ENCODE assay signal across 9 cellular contexts in genomic region chr17:73770115-73770848, GRCh38.
DNase-seq lines count a peak whose midpoint lies in the region; ATAC-seq and TF ChIP-seq lines count a peak whose summit lies in the region.
"Had no signal": no experiment of that assay in that cellular context is flagged by ENCODE, and none has a peak within 500 bp of the region (broad histone marks: within the 10 kb centered on the region; RNA-seq: fewer than 3 reads in every experiment).

No MANE protein-coding gene starts in this region.

- ATAC-seq in body of pancreas (peak; percentile 96), upper lobe of left lung (ENCODE audit: low FRiP score in 2 of 2) (peak; percentile 73 to 84), HG02970 (IDR thresholded peaks at IDR 0.05; ENCODE audit: low FRiP score, unreplicated experiment) (no peak)

- no peaks in the 10 kb centered on the region for H3K27me3 ChIP-seq in body of pancreas
- H3K27me3 ChIP-seq in kidney epithelial cell (ENCODE audit: control insufficient read depth, insufficient read depth, low read length), result peaks cover under 1% of the 10 kb centered on the region
- no peaks in the 10 kb centered on the region for H3K27me3 ChIP-seq in upper lobe of left lung

- H3K9me3 ChIP-seq in body of pancreas (no peaks in the 10 kb centered on the region), upper lobe of left lung (no peaks in the 10 kb centered on the region)
- H3K9me3 ChIP-seq: SJSA1 had no signal

- no peaks in the 10 kb centered on the region for H3K36me3 ChIP-seq in body of pancreas (replicated peaks in 1 of 2; ENCODE audit: insufficient read depth in 1 of 2, low read depth in 2 of 2)
- no peaks in the 10 kb centered on the region for H3K36me3 ChIP-seq in kidney epithelial cell (ENCODE audit: control insufficient read depth, insufficient read depth, low read length)
- no peaks in the 10 kb centered on the region for H3K36me3 ChIP-seq in upper lobe of left lung
- H3K36me3 ChIP-seq: SJSA1 had no signal

- intact Hi-C loops in body of pancreas (cut with DNase I), result no loop called here

- peak in 1 of 4 donors; percentile 63 for TF ChIP-seq EP300 in upper lobe of left lung (IDR thresholded peaks at IDR 0.05)

- H3K27ac ChIP-seq in body of pancreas, result peak overlapping the region in 1 of 4 donors; percentile 22
- H3K27ac ChIP-seq in upper lobe of left lung, result peak overlapping the region in 3 of 4 donors; percentile 8 to 39 (median 34)
- H3K27ac ChIP-seq: SJSA1 had no signal

- peak; percentile 43 for DNase-seq in NCI-H2227 (lab: John Stamatoyannopoulos, UW; ENCODE audit: unreplicated experiment)
- no peak for DNase-seq in NCI-H2227 treated with DMSO at 0.1 percent for 48 hours (lab: John Stamatoyannopoulos, UW)
- DNase-seq in body of pancreas, result peak; percentile 84 to 92 (median 90)
- DNase-seq in kidney epithelial cell (ENCODE audit: low read depth), result peak; percentile 34
- DNase-seq in upper lobe of left lung, result peak in 1 of 2 donors; percentile 56
- DNase-seq in NCI-H187 (lab: John Stamatoyannopoulos, UW), result no peak
- no peak for DNase-seq in NCI-H526 (lab: John Stamatoyannopoulos, UW)

- WGBS in body of pancreas, 2 donors, result 43% methylated on average over 5 to 12 of the region's 12 CpGs
- 53 to 71% methylated on average over 8 to 12 of the region's 12 CpGs for WGBS in upper lobe of left lung, 2 donors

- H3K4me3 ChIP-seq in body of pancreas (no peak overlapping the region), kidney epithelial cell (ENCODE audit: low read depth, low read length) (no peak overlapping the region), upper lobe of left lung (no peak overlapping the region)
- H3K4me3 ChIP-seq: SJSA1 had no signal

- no peak for TF ChIP-seq POLR2A in body of pancreas (IDR thresholded peaks at IDR 0.05)
- no peak for TF ChIP-seq POLR2A in upper lobe of left lung (IDR thresholded peaks at IDR 0.05)

- H3K4me1 ChIP-seq in body of pancreas (peaks cover 15% of the 10 kb centered on the region), upper lobe of left lung (peaks cover 11 to 25% (median 16%) of the 10 kb centered on the region in 4 donors)
- H3K4me1 ChIP-seq: SJSA1 had no signal

- no peak for TF ChIP-seq CTCF in body of pancreas (IDR thresholded peaks at IDR 0.05)
- no peak for TF ChIP-seq CTCF in kidney epithelial cell (IDR thresholded peaks at IDR 0.05; ENCODE audit: insufficient read depth, low read length, poor library complexity, severe bottlenecking)
- TF ChIP-seq CTCF in upper lobe of left lung (IDR thresholded peaks at IDR 0.05), result no peak

Comparison
In these comparisons a context has a peak if more than half of its experiments do, and no peak if none do; other contexts are left out.
1. DNase-seq: peak in NCI-H2227 (single experiment), body of pancreas (4 of 4) and kidney epithelial cell (single experiment); none in NCI-H2227 treated with DMSO at 0.1 percent for 48 hours (single experiment), NCI-H187 (0 of 2) and NCI-H526 (0 of 2).